Comparison of ENCODE assay signal across 8 cellular contexts in genomic region chr1:224170748-224171478, GRCh38. TPM values are rescaled to one million over a fixed set of nuclear protein-coding genes. Genes with fewer than 3 reads are reported as not detected.
DNase-seq lines count a peak whose midpoint lies in the region; ATAC-seq and TF ChIP-seq lines count a peak whose summit lies in the region.

No MANE protein-coding gene starts in this region.

- 66 to 77% methylated on average over 9 of the region's 9 CpGs for WGBS in body of pancreas, 2 donors

- no peaks in the 10 kb centered on the region for H3K36me3 Mint-ChIP-seq in memory B cell

- no peak overlapping the region for H3K4me3 ChIP-seq in GM12864 (ENCODE audit: low read depth, low read length)
- no peak overlapping the region for H3K4me3 ChIP-seq in NB4 (ENCODE audit: low read depth, low read length)
- no peak overlapping the region for H3K4me3 ChIP-seq in body of pancreas
- H3K4me3 ChIP-seq in MG63, result no peak overlapping the region

- intact Hi-C loops in body of pancreas (cut with DNase I), result no loop called here

- no peak for ATAC-seq in body of pancreas
- peak; percentile 38 for ATAC-seq in memory B cell (ENCODE audit: low read depth)
- no peak for ATAC-seq in GM21526 (IDR thresholded peaks at IDR 0.05; ENCODE audit: low FRiP score, unreplicated experiment)
- no peak for ATAC-seq in GM19463 (IDR thresholded peaks at IDR 0.05; ENCODE audit: unreplicated experiment)

- peaks cover 2% of the 10 kb centered on the region for H3K27me3 Mint-ChIP-seq in memory B cell

- peaks cover 2% of the 10 kb centered on the region for H3K9me3 Mint-ChIP-seq in memory B cell

- H3K36me3 ChIP-seq in body of pancreas (replicated peaks in 1 of 2; ENCODE audit: insufficient read depth in 1 of 2, low read depth in 2 of 2) (no peaks in the 10 kb centered on the region), MG63 (no peaks in the 10 kb centered on the region)

- H3K9me3 ChIP-seq in body of pancreas (no peaks in the 10 kb centered on the region), MG63 (peaks cover 4% of the 10 kb centered on the region; the same call in 1 of the 2 replicates)

- H3K27ac ChIP-seq in body of pancreas, result no peak overlapping the region

- H3K4me3 Mint-ChIP-seq in memory B cell, result peak overlapping the region; percentile 47

- H3K4me1 ChIP-seq in body of pancreas, result no peaks in the 10 kb centered on the region

- peaks cover 18% of the 10 kb centered on the region for H3K4me1 Mint-ChIP-seq in memory B cell

- H3K27ac Mint-ChIP-seq in memory B cell, result no peak overlapping the region

- TF ChIP-seq CTCF in GM12864 (IDR thresholded peaks at IDR 0.05; ENCODE audit: low read depth, low read length, missing control alignments) (peak; percentile 48), NB4 (IDR thresholded peaks at IDR 0.05; ENCODE audit: low read depth, low read length) (peak; percentile 13), body of pancreas (IDR thresholded peaks at IDR 0.05) (peak in 6 of 7 experiments; percentile 8 to 50 (median 34))

- DNase-seq in GM12864 (ENCODE audit: low read depth), result no peak
- no peak for DNase-seq in NB4 (ENCODE audit: low read depth)
- DNase-seq in body of pancreas, result peak in 2 of 4 donors; percentile 31 to 43
- DNase-seq in memory B cell (ENCODE audit: low spot score in 2 of 2), result peak in 1 of 2 donors; percentile 29
- no peak for DNase-seq in MG63
- DNase-seq in COLO829 (ENCODE audit: low spot score), result no peak

- no peaks in the 10 kb centered on the region for H3K27me3 ChIP-seq in body of pancreas
- H3K27me3 ChIP-seq in MG63, result peaks cover 2% of the 10 kb centered on the region; the same call in 1 of the 2 replicates

- TF ChIP-seq POLR2A in NB4 (IDR thresholded peaks at IDR 0.05; ENCODE audit: extremely low read depth, insufficient read length) (no peak), body of pancreas (IDR thresholded peaks at IDR 0.05) (no peak)

RNA-seq across cellular contexts. Expression of gene DEGS1, which starts 12.1 kb away (rescaled TPM):
- 10 to 100 TPM; 16.3 to 18.5 TPM for total RNA-seq in body of pancreas
- 138 and 160 TPM in 2 replicates for total RNA-seq in MG63 (2014; rRNA removed; shearing (Covaris generic); ENCODE audit: low replicate concordance)

RNA-seq across cellular contexts. Expression of gene FBXO28, which starts 57.0 kb away (rescaled TPM):
- total RNA-seq in body of pancreas, result 10 to 100 TPM in 1 of 2 donors, 1 to 10 TPM in 1; 3.0 to 13.7 TPM
- total RNA-seq in MG63 (2014; rRNA removed; shearing (Covaris generic); ENCODE audit: low replicate concordance), result 34.1 and 40.2 TPM in 2 replicates
